In the genomic region with DNA sequence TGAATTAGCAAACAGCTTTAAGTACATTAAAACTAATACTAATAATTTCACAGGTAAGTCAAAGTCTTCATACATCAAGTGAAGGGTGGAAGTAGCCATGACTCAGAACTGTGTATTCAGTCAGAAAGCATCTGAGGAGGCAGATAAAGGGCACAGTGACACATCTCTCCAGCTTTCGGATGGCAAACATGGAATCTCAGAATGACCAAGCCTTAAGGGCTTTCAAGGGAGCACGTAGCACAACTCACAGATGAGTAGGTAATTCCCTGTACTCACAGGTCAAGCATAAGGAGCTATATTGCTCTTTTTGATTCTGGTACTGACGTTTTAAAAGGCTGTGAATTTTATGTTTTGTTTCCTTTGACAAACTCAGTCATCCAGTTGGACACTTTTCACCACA, we compare ENCODE assay signal across 18 cellular contexts. TPM values are rescaled to one million over a fixed set of nuclear protein-coding genes. Genes with fewer than 3 reads are reported as not detected.
DNase-seq lines count a peak whose midpoint lies in the region; ATAC-seq, FAIRE-seq and TF ChIP-seq lines count a peak whose summit lies in the region.
"Had no signal": no experiment of that assay in that cellular context is flagged by ENCODE, and none has a peak within 500 bp of the region (broad histone marks: within the 10 kb centered on the region; RNA-seq: fewer than 3 reads in every experiment).

No MANE protein-coding gene starts in this region.

- H3K27ac Mint-ChIP-seq in stimulated activated effector memory CD8-positive, alpha-beta T cell treated with anti-CD3 and anti-CD28 coated beads, Interleukin-12 subunit alpha, Interleukin-12 subunit beta, amount 100 ng/mL, for 72 hours = no peak overlapping the region
- H3K27ac Mint-ChIP-seq: CD8-positive, alpha-beta memory T cell had no signal

- peaks cover 19% of the 10 kb centered on the region for H3K9me3 Mint-ChIP-seq in stimulated activated effector memory CD8-positive, alpha-beta T cell treated with anti-CD3 and anti-CD28 coated beads, Interleukin-12 subunit alpha, Interleukin-12 subunit beta, amount 100 ng/mL, for 72 hours

- no peak for FAIRE-seq in GM12891 (lab: Jason Lieb, UNC)

- H3K36me3 Mint-ChIP-seq in stimulated activated effector memory CD8-positive, alpha-beta T cell treated with anti-CD3 and anti-CD28 coated beads, Interleukin-12 subunit alpha, Interleukin-12 subunit beta, amount 100 ng/mL, for 72 hours = no peaks in the 10 kb centered on the region
- H3K36me3 Mint-ChIP-seq: CD8-positive, alpha-beta memory T cell had no signal

- DNase-seq in RKO (ENCODE audit: low spot score) = peak; percentile 40
- peak; percentile 60 for DNase-seq in glomerular visceral epithelial cell (ENCODE audit: extremely low spot score)
- no peak for DNase-seq in activated CD4-positive, CD25-positive, alpha-beta regulatory T cell (lab: John Stamatoyannopoulos, UW)
- no peak for DNase-seq in stimulated activated effector memory CD8-positive, alpha-beta T cell treated with anti-CD3 and anti-CD28 coated beads, Interleukin-12 subunit alpha, Interleukin-12 subunit beta, amount 100 ng/mL, for 72 hours (ENCODE audit: low spot score in 2 of 2)
- no peak for DNase-seq in cardiac septum (ENCODE audit: low spot score)
- no peak for DNase-seq in GM12891 (ENCODE audit: insufficient read length, low spot score)
- DNase-seq: CD8-positive, alpha-beta memory T cell; EL; HCEC 1CT; KG1; NCI-H1092; NCI-H1694; NCI-H2107; NCI-H446; SK-N-SH had no signal

- intact Hi-C loops in cardiac septum (cut with DNase I) = no loop called here

- H3K4me1 Mint-ChIP-seq in stimulated activated effector memory CD8-positive, alpha-beta T cell treated with anti-CD3 and anti-CD28 coated beads, Interleukin-12 subunit alpha, Interleukin-12 subunit beta, amount 100 ng/mL, for 72 hours = no peaks in the 10 kb centered on the region
- H3K4me1 Mint-ChIP-seq: CD8-positive, alpha-beta memory T cell had no signal

- peak; percentile 54 for ATAC-seq in HG03442 (IDR thresholded peaks at IDR 0.05; ENCODE audit: unreplicated experiment)
- ATAC-seq in stimulated activated effector memory CD8-positive, alpha-beta T cell treated with anti-CD3 and anti-CD28 coated beads, Interleukin-12 subunit alpha, Interleukin-12 subunit beta, amount 100 ng/mL, for 72 hours = no peak
- ATAC-seq: Right ventricle myocardium inferior had no signal

- no peak overlapping the region for H3K4me3 Mint-ChIP-seq in stimulated activated effector memory CD8-positive, alpha-beta T cell treated with anti-CD3 and anti-CD28 coated beads, Interleukin-12 subunit alpha, Interleukin-12 subunit beta, amount 100 ng/mL, for 72 hours
- H3K4me3 Mint-ChIP-seq: CD8-positive, alpha-beta memory T cell had no signal

- TF ChIP-seq POLR2A in GM12891 (IDR thresholded peaks at IDR 0.05; ENCODE audit: low read depth, low read length) = no peak

TF ChIP-seq in GM12891, 5 proteins besides CTCF, POLR2A, EP300 and RAD21:
- no peak for TF ChIP-seq POU2F2 (IDR thresholded peaks at IDR 0.05; ENCODE audit: low read depth, low read length)
- TF ChIP-seq PAX5 (IDR thresholded peaks at IDR 0.05; ENCODE audit: insufficient read depth, low read length, severe bottlenecking) = no peak
- TF ChIP-seq SPI1 (IDR thresholded peaks at IDR 0.05; ENCODE audit: low read depth, low read length) = no peak
- TF ChIP-seq POLR2AphosphoS5 (IDR thresholded peaks at IDR 0.05; ENCODE audit: low read depth, low read length) = no peak
- TF ChIP-seq TAF1 (IDR thresholded peaks at IDR 0.05; ENCODE audit: low read depth, low read length) = no peak

RNA-seq across cellular contexts. Expression of a gene that starts 56.0 kb away (rescaled TPM):
- total RNA-seq in cardiac septum = 0.19 TPM
- not detected for polyA plus RNA-seq in GM12891 (2012; ENCODE audit: low read depth, missing spikeins)
- total RNA-seq: CD8-positive, alpha-beta memory T cell; MCF 10A; Right ventricle myocardium inferior had no signal
- polyA plus RNA-seq: CD8-positive, alpha-beta memory T cell; SK-N-SH had no signal

Comparison
In these comparisons a context has a peak if more than half of its experiments do, and no peak if none do; other contexts are left out.
1. DNase-seq: peak in RKO (single experiment) and glomerular visceral epithelial cell (single experiment); none in activated CD4-positive, CD25-positive, alpha-beta regulatory T cell (0 of 4), stimulated activated effector memory CD8-positive, alpha-beta T cell treated with anti-CD3 and anti-CD28 coated beads, Interleukin-12 subunit alpha, Interleukin-12 subunit beta, amount 100 ng/mL, for 72 hours (0 of 2), cardiac septum (single experiment) and GM12891 (single experiment).